In the genomic region with DNA sequence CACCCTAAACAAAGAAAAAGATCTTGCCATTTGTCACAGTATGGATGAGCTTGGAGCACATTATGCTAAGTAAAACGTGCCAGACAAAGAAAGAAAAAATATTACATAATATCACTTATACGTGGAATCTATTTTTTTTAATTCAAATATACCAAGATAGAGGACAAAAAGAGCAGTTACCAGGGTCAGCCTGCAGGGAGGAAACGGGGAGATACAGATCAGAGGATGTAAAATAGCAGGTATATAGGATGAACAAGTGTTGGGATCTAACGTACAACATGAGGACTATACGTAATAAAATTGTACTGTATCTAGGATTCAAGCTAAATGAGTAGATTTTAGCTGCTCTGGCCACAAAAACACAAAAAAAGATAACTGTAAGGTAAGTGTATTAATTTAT, we compare ENCODE assay signal across 23 cellular contexts.
DNase-seq lines count a peak whose midpoint lies in the region; ATAC-seq, FAIRE-seq and TF ChIP-seq lines count a peak whose summit lies in the region.
"Had no signal": no experiment of that assay in that cellular context is flagged by ENCODE, and none has a peak within 500 bp of the region (broad histone marks: within the 10 kb centered on the region; RNA-seq: fewer than 3 reads in every experiment).

No MANE protein-coding gene starts in this region.

- no peak overlapping the region for H3K4me2 ChIP-seq in A549
- H3K4me2 ChIP-seq: BLaER1 treated with 17β-estradiol and CSF1 and Interleukin-3, amounts not matched to agents 10 nM and 100 nM had no signal

- CTCF ChIA-PET in A549 (lab: Yijun Ruan, JAX): interaction anchor here (0.7 kb wide), 1 partner anchor 127 kb away, joined by 3 read pairs; no protein-coding TSS in a partner anchor

- H3K9me3 ChIP-seq in A549 (no peaks in the 10 kb centered on the region), BE2C (no peaks in the 10 kb centered on the region), T-helper 17 cell (ENCODE audit: control insufficient read depth, low read length, poor library complexity, severe bottlenecking) (no peaks in the 10 kb centered on the region)
- H3K9me3 ChIP-seq: BLaER1 treated with 17β-estradiol and CSF1 and Interleukin-3, amounts not matched to agents 10 nM and 100 nM; Caco-2; Peyer's patch had no signal

- peaks cover 13% of the 10 kb centered on the region for H3K27me3 Mint-ChIP-seq in T-helper 17 cell

- H3K4me3 Mint-ChIP-seq in T-helper 17 cell: peak overlapping the region; percentile 12
- H3K4me3 Mint-ChIP-seq: CD4-positive, alpha-beta memory T cell; HFFc6 had no signal

- no peak for TF ChIP-seq POLR2A in A549 (IDR thresholded peaks at IDR 0.05; ENCODE audit: low read length)

- no peaks in the 10 kb centered on the region for H3K4me1 Mint-ChIP-seq in T-helper 17 cell
- H3K4me1 Mint-ChIP-seq: CD4-positive, alpha-beta memory T cell had no signal

- TF ChIP-seq CTCF in A549 (IDR thresholded peaks at IDR 0.05): no peak
- 0 out of 2 replicates have a peak, but pooled peaks have one; percentile 10 for TF ChIP-seq CTCF in BE2C (IDR thresholded peaks at IDR 0.05; ENCODE audit: low read depth, low read length)

- FAIRE-seq in A549 (lab: Jason Lieb, UNC) (no peak), GM19239 (lab: Jason Lieb, UNC) (no peak)
- FAIRE-seq: GM12892 had no signal

- no peak for DNase-seq in A549 (ENCODE audit: low read depth in 1 of 2, low spot score in 1 of 2)
- DNase-seq in BE2C: no peak
- DNase-seq in KBM-7: peak; percentile 1
- no peak for DNase-seq in T-helper 17 cell
- DNase-seq in GM19239 (ENCODE audit: insufficient read length, low spot score): no peak
- DNase-seq in stimulated activated CD4-positive, alpha-beta T cell treated with anti-CD3 and anti-CD28 coated beads, Interleukin-2, amount 100 ng/mL, for 24 hours: no peak
- no peak for DNase-seq in germinal center (ENCODE audit: low spot score)
- DNase-seq: ACHN; Caco-2; CD4-positive, alpha-beta memory T cell; DMS 273 treated with DMSO at 0.1 percent for 48 hours; HFFc6; KG1; MV-4-11; NCI-H1417; NCI-H1694 treated with DMSO at 0.1 percent for 48 hours; NCI-H2081 treated with DMSO at 0.1 percent for 48 hours; NCI-H446 treated with DMSO at 0.1 percent for 48 hours; NCI-H526 treated with DMSO at 0.1 percent for 48 hours; Peyer's patch had no signal

- no peak overlapping the region for H3K27ac ChIP-seq in A549
- H3K27ac ChIP-seq: BLaER1 treated with 17β-estradiol and CSF1 and Interleukin-3, amounts not matched to agents 10 nM and 100 nM; HL-60; Peyer's patch had no signal

- no peak overlapping the region for H3K27ac Mint-ChIP-seq in T-helper 17 cell
- H3K27ac Mint-ChIP-seq: CD4-positive, alpha-beta memory T cell; HFFc6 had no signal

- TF ChIP-seq EP300 in A549 (IDR thresholded peaks at IDR 0.05): no peak

- in situ Hi-C loops in KBM-7 (cut with MboI; ENCODE audit: low pct_unique_long_range_greater_than_20kb, low sequenced_read_pairs): no loop called here

- H3K4me3 ChIP-seq in A549 (no peak overlapping the region), BE2C (ENCODE audit: low read depth, low read length) (no peak overlapping the region)
- H3K4me3 ChIP-seq: BLaER1 treated with 17β-estradiol and CSF1 and Interleukin-3, amounts not matched to agents 10 nM and 100 nM; Peyer's patch had no signal

- H3K36me3 ChIP-seq in BE2C: no peaks in the 10 kb centered on the region
- H3K36me3 ChIP-seq: BLaER1 treated with 17β-estradiol and CSF1 and Interleukin-3, amounts not matched to agents 10 nM and 100 nM; Peyer's patch had no signal

- POLR2A ChIA-PET in A549 (lab: Yijun Ruan, JAX): no interaction called here

- peak; percentile 50 to 64; a peak in 2 of 6 replicates for ATAC-seq in A549
- ATAC-seq in T-helper 17 cell: no peak

- H3K27me3 ChIP-seq in BE2C: no peaks in the 10 kb centered on the region
- H3K27me3 ChIP-seq: BLaER1 treated with 17β-estradiol and CSF1 and Interleukin-3, amounts not matched to agents 10 nM and 100 nM; Peyer's patch had no signal

- no peaks in the 10 kb centered on the region for H3K36me3 Mint-ChIP-seq in T-helper 17 cell (ENCODE audit: low read depth)
- H3K36me3 Mint-ChIP-seq: CD4-positive, alpha-beta memory T cell had no signal

- WGBS in A549 (ENCODE audit: missing lambda C conversion rate): 8% methylated on average over 5 of the region's 5 CpGs

- no peak for TF ChIP-seq RAD21 in A549 (conservative IDR thresholded peaks at IDR 0.05 in 1 of 2, IDR thresholded peaks at IDR 0.05 in 1 of 2)

- H3K4me1 ChIP-seq in A549: no peaks in the 10 kb centered on the region
- H3K4me1 ChIP-seq in BE2C: no peaks in the 10 kb centered on the region
- H3K4me1 ChIP-seq: BLaER1 treated with 17β-estradiol and CSF1 and Interleukin-3, amounts not matched to agents 10 nM and 100 nM; Caco-2; Peyer's patch had no signal

TF ChIP-seq in A549, 52 proteins besides CTCF, POLR2A, EP300 and RAD21:
- no peak for TF ChIP-seq ZNF302 (CRISPR knock-in tag; IDR thresholded peaks at IDR 0.05)
- TF ChIP-seq BHLHE40 (IDR thresholded peaks at IDR 0.05; ENCODE audit: low read depth, low read length): no peak
- TF ChIP-seq NR3C1 (IDR thresholded peaks at IDR 0.05): no peak
- no peak for TF ChIP-seq CHD2 (IDR thresholded peaks at IDR 0.05; ENCODE audit: low read length, partially characterized antibody)
- no peak for TF ChIP-seq HOXB13 (CRISPR knock-in tag; IDR thresholded peaks at IDR 0.05; ENCODE audit: low read depth)
- TF ChIP-seq JUNB (IDR thresholded peaks at IDR 0.05): no peak
- no peak for TF ChIP-seq HDAC2 (IDR thresholded peaks at IDR 0.05)
- no peak for TF ChIP-seq CEBPB (IDR thresholded peaks at IDR 0.05)
- TF ChIP-seq CBX8 (IDR thresholded peaks at IDR 0.05): no peak
- TF ChIP-seq NFE2L2 (conservative IDR thresholded peaks at IDR 0.05; ENCODE audit: low read length): no peak
- TF ChIP-seq, protein P1, sequence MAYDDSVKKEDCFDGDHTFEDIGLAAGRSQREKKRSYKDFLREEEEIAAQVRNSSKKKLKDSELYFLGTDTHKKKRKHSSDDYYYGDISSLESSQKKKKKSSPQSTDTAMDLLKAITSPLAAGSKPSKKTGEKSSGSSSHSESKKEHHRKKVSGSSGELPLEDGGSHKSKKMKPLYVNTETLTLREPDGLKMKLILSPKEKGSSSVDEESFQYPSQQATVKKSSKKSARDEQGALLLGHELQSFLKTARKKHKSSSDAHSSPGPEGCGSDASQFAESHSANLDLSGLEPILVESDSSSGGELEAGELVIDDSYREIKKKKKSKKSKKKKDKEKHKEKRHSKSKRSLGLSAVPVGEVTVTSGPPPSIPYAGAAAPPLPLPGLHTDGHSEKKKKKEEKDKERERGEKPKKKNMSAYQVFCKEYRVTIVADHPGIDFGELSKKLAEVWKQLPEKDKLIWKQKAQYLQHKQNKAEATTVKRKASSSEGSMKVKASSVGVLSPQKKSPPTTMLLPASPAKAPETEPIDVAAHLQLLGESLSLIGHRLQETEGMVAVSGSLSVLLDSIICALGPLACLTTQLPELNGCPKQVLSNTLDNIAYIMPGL (CRISPR knock-in tag; IDR thresholded peaks at IDR 0.05; ENCODE audit: borderline replicate concordance): no peak
